Comparison of ENCODE assay signal across 12 cellular contexts in the genomic region with DNA sequence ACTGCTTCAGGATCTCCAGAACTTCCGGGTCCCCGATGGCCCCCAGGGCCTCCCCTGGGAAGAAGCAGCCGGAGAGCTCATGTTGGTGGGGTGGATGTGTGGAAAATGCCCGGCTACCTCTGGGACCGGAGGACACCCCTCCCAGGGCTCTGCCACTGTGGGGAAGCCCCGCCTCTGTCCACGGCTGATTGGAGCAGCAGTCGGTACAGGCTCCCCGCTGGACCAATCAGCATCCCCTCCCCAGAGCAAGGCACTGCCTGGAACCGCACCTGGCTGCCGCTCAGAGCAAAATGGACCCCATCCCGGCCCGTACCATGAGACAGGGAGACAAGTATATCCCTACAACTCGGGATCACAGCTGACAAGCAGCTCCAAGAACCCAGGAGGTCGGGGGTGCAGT. TPM values are rescaled to one million over a fixed set of nuclear protein-coding genes. Genes with fewer than 3 reads are reported as not detected.
A peak's percentile ranks its signal among the peaks of the same experiment; 100 is the strongest.
DNase-seq lines count a peak whose midpoint lies in the region; ATAC-seq and TF ChIP-seq lines count a peak whose summit lies in the region.
"Had no signal": no experiment of that assay in that cellular context is flagged by ENCODE, and none has a peak within 500 bp of the region (broad histone marks: within the 10 kb centered on the region; RNA-seq: fewer than 3 reads in every experiment).

No MANE protein-coding gene starts in this region.

- H3K4me1 ChIP-seq in testis = peaks cover 1% of the 10 kb centered on the region

- peaks cover 16% of the 10 kb centered on the region for H3K4me1 Mint-ChIP-seq in activated CD8-positive, alpha-beta T cell treated with anti-CD3 and anti-CD28 coated beads for 36 hours (ENCODE audit: low read depth)

- H3K4me3 Mint-ChIP-seq in activated CD8-positive, alpha-beta T cell treated with anti-CD3 and anti-CD28 coated beads for 36 hours = no peak overlapping the region

- peak; percentile 83 for ATAC-seq in activated CD8-positive, alpha-beta T cell treated with anti-CD3 and anti-CD28 coated beads for 36 hours
- ATAC-seq in GM18861 (IDR thresholded peaks at IDR 0.05; ENCODE audit: unreplicated experiment) (no peak), HG02981 (IDR thresholded peaks at IDR 0.05; ENCODE audit: unreplicated experiment) (no peak)

- intact Hi-C loops in activated CD8-positive, alpha-beta T cell treated with anti-CD3 and anti-CD28 coated beads for 36 hours (cut with micrococcal nuclease) = no loop called here
- intact Hi-C loops in testis (cut with DNase I; ENCODE audit: low total_unique reads) = no loop called here

- H3K9me3 ChIP-seq in testis = no peaks in the 10 kb centered on the region

- CTCF ChIA-PET in activated CD8-positive, alpha-beta T cell treated with anti-CD3 and anti-CD28 coated beads for 36 hours (lab: Charles Lee) = interaction anchor here (1.0 to 1.8 kb wide), 3 partner anchors 9 to 189 kb away, joined by 4 to 10 read pairs (median 5); no protein-coding TSS in a partner anchor

- H3K27ac Mint-ChIP-seq in activated CD8-positive, alpha-beta T cell treated with anti-CD3 and anti-CD28 coated beads for 36 hours = peak overlapping the region; percentile 5

- DNase-seq in activated T-cell treated with anti-CD3 and anti-CD28 coated beads, Interleukin-2, amount 50 U/mL, for 1 hour = peak; percentile 43
- DNase-seq in activated T-cell treated with anti-CD3 and anti-CD28 coated beads for 4 hours (no peak), iPS-NIHi11 (ENCODE audit: low spot score) (peak; percentile 96), testis (peak; percentile 81), OCI-M1 (lab: John Stamatoyannopoulos, UW) (no peak)
- DNase-seq in activated CD8-positive, alpha-beta T cell treated with anti-CD3 and anti-CD28 coated beads for 36 hours = peak; percentile 64

- H3K27me3 ChIP-seq in testis = no peaks in the 10 kb centered on the region

- H3K36me3 ChIP-seq in testis (ENCODE audit: low read depth, missing control alignments) = no peaks in the 10 kb centered on the region

- peak overlapping the region in 1 of 2 donors; percentile 10 for H3K4me3 ChIP-seq in testis
- H3K4me3 ChIP-seq: lung had no signal

- H3K36me3 Mint-ChIP-seq in activated CD8-positive, alpha-beta T cell treated with anti-CD3 and anti-CD28 coated beads for 36 hours (ENCODE audit: low read depth) = peaks cover 22% of the 10 kb centered on the region

- no peak for TF ChIP-seq CTCF in activated CD8-positive, alpha-beta T cell treated with anti-CD3 and anti-CD28 coated beads for 36 hours (IDR thresholded peaks at IDR 0.05)
- TF ChIP-seq CTCF in testis (IDR thresholded peaks at IDR 0.05) = no peak

- 54 to 65% methylated on average over 4 to 15 of the region's 15 CpGs for WGBS in testis, 2 donors

- H3K27me3 Mint-ChIP-seq in activated CD8-positive, alpha-beta T cell treated with anti-CD3 and anti-CD28 coated beads for 36 hours = no peaks in the 10 kb centered on the region

- POLR2A ChIA-PET in activated CD8-positive, alpha-beta T cell treated with anti-CD3 and anti-CD28 coated beads for 36 hours (lab: Charles Lee) = interaction anchor here (0.9 to 1.8 kb wide), 2 partner anchors 14 to 15 kb away, joined by 5 to 6 read pairs; a partner anchor contains a TSS

- no peaks in the 10 kb centered on the region for H3K9me3 Mint-ChIP-seq in activated CD8-positive, alpha-beta T cell treated with anti-CD3 and anti-CD28 coated beads for 36 hours

- H3K27ac ChIP-seq in testis = no peak overlapping the region

- no peak for TF ChIP-seq POLR2A in testis (IDR thresholded peaks at IDR 0.05)

RNA-seq across cellular contexts. Expression of a gene that starts 6.4 kb away (rescaled TPM):
- 10 to 100 TPM; 15.7 to 17.0 TPM for total RNA-seq in activated CD8-positive, alpha-beta T cell treated with anti-CD3 and anti-CD28 coated beads for 36 hours
- 10 to 100 TPM; 23.5 to 29.1 TPM for total RNA-seq in testis
- polyA plus RNA-seq in testis (ENCODE audit: insufficient read depth, low read depth, low replicate concordance) = 10.7 TPM

RNA-seq across cellular contexts. Expression of a gene that starts 10.8 kb away (rescaled TPM):
- not detected for total RNA-seq in activated CD8-positive, alpha-beta T cell treated with anti-CD3 and anti-CD28 coated beads for 36 hours
- not detected for total RNA-seq in testis
- not detected for polyA plus RNA-seq in testis (ENCODE audit: insufficient read depth, low read depth, low replicate concordance)
- total RNA-seq: activated CD8-positive, alpha-beta memory T cell treated with anti-CD3 and anti-CD28 coated beads for 36 hours; lung; NCI-H460 had no signal
- polyA plus RNA-seq: BJ, lung had no signal

RNA-seq across cellular contexts. Expression of a gene that starts 12.1 kb away (rescaled TPM):
- total RNA-seq in activated CD8-positive, alpha-beta T cell treated with anti-CD3 and anti-CD28 coated beads for 36 hours = 10 to 100 TPM; 39.9 to 40.9 TPM
- total RNA-seq in testis = 10 to 100 TPM; 91.2 to 95.1 TPM
- 123 TPM for polyA plus RNA-seq in testis (ENCODE audit: insufficient read depth, low read depth, low replicate concordance)

RNA-seq across cellular contexts. Expression of a gene that starts 13.7 kb away (rescaled TPM):
- total RNA-seq in activated CD8-positive, alpha-beta T cell treated with anti-CD3 and anti-CD28 coated beads for 36 hours = 1 to 10 TPM; 1.6 to 3.8 TPM
- total RNA-seq in testis = 1 to 10 TPM; 1.3 to 3.1 TPM
- 10.1 TPM for polyA plus RNA-seq in testis (ENCODE audit: insufficient read depth, low read depth, low replicate concordance)
- total RNA-seq: NCI-H460 had no signal

RNA-seq across cellular contexts. Expression of a gene that starts 44.9 kb away (rescaled TPM):
- total RNA-seq in activated CD8-positive, alpha-beta T cell treated with anti-CD3 and anti-CD28 coated beads for 36 hours = 1 to 10 TPM; 1.6 to 2.4 TPM
- 10 to 100 TPM; 35.8 to 55.9 TPM for total RNA-seq in testis
- 68.2 TPM for polyA plus RNA-seq in testis (ENCODE audit: insufficient read depth, low read depth, low replicate concordance)
- total RNA-seq: NCI-H460 had no signal
- polyA plus RNA-seq: BJ had no signal

Comparison
In these comparisons a context has a peak if more than half of its experiments do, and no peak if none do; other contexts are left out.
1. DNase-seq: peak in activated T-cell treated with anti-CD3 and anti-CD28 coated beads, Interleukin-2, amount 50 U/mL, for 1 hour (single experiment), activated CD8-positive, alpha-beta T cell treated with anti-CD3 and anti-CD28 coated beads for 36 hours (single experiment), iPS-NIHi11 (single experiment) and testis (single experiment); none in activated T-cell treated with anti-CD3 and anti-CD28 coated beads for 4 hours (single experiment) and OCI-M1 (single experiment).